ENCODE assay signal across 16 cellular contexts in the genomic region with DNA sequence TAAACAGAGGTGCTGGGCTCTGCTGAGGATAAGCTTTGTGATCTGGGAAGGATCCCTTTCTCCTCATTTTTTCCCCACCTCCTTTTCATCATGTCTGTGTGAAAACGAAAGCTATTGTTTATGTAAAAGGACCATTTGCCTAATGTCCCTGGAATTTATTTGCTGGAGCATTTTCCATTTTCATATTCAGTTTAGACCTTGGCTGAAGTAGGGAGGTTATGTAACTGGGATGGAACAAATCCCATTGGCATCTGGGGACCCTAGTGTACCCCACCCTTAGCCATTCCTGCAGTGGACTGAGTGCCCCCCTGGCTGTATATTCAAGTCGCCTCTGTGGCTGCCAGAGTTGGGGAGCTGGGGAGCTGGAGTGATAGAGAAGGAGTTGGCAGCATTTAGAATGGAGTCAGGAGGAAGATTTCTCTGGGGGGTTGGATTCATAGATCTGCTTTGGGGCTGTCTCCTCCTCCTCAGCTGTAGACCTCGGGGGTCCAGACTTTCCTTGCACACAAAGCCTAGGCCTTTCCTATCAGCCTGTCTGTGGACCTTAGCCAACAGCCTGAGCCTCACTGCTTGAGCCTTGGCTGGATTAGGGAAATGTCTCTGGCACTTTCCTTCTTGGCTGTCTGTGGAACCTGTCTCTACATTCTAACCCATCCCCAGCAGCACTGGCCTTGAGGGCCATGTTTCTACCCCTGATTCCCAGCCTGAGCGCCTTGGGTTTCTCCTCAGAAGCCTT.
DNase-seq lines count a peak whose midpoint lies in the region; ATAC-seq and TF ChIP-seq lines count a peak whose summit lies in the region.
"Had no signal": no experiment of that assay in that cellular context is flagged by ENCODE, and none has a peak within 500 bp of the region (broad histone marks: within the 10 kb centered on the region; RNA-seq: fewer than 3 reads in every experiment).

No MANE protein-coding gene starts in this region.

- no peaks in the 10 kb centered on the region for H3K27me3 ChIP-seq in adrenal gland
- no peaks in the 10 kb centered on the region for H3K27me3 ChIP-seq in muscle layer of colon (ENCODE audit: control insufficient read depth in 1 of 2, insufficient read depth in 2 of 2, low read length in 2 of 2)
- no peaks in the 10 kb centered on the region for H3K27me3 ChIP-seq in tibial artery

- TF ChIP-seq CTCF in adrenal gland (IDR thresholded peaks at IDR 0.05) (no peak), tibial artery (IDR thresholded peaks at IDR 0.05) (no peak), RWPE1 (conservative IDR thresholded peaks at IDR 0.05; ENCODE audit: low read depth) (no peak)

- no peaks in the 10 kb centered on the region for H3K9me3 ChIP-seq in adrenal gland (replicated peaks in 1 of 3)
- H3K9me3 ChIP-seq in muscle layer of colon (ENCODE audit: low read length), result no peaks in the 10 kb centered on the region
- no peaks in the 10 kb centered on the region for H3K9me3 ChIP-seq in tibial artery

- WGBS in adrenal gland, 4 donors, result 52 to 57% (median 54%) methylated on average over 4 of the region's 4 CpGs

- POLR2A ChIA-PET in RWPE1 (lab: Yijun Ruan, JAX; ENCODE audit: low non-redundant PET), result no interaction called here

- no peak for TF ChIP-seq POLR2A in adrenal gland (IDR thresholded peaks at IDR 0.05)

- H3K36me3 ChIP-seq in adrenal gland (replicated peaks in 1 of 2) (no peaks in the 10 kb centered on the region), muscle layer of colon (ENCODE audit: insufficient read depth, low read length) (no peaks in the 10 kb centered on the region), tibial artery (no peaks in the 10 kb centered on the region)

- H3K4me3 ChIP-seq in adrenal gland (no peak overlapping the region), muscle layer of colon (ENCODE audit: low read depth in 1 of 2, low read length in 2 of 2) (no peak overlapping the region), tibial artery (no peak overlapping the region)
- H3K4me3 ChIP-seq: GM12878 had no signal

- no peak for ATAC-seq in HG03354 (IDR thresholded peaks at IDR 0.05; ENCODE audit: poor library complexity, severe bottlenecking, unreplicated experiment)
- ATAC-seq: activated CD8-positive, alpha-beta T cell treated with anti-CD3 and anti-CD28 coated beads, Interleukin-2, amount 10 ng/mL, durations not matched to agents 7 days and 5 days; GM12878 had no signal

- H3K27ac ChIP-seq in adrenal gland, result peak overlapping the region in 4 of 5 donors; percentile 41 to 86 (median 59)
- H3K27ac ChIP-seq in muscle layer of colon (ENCODE audit: low read depth, low read length), result peak overlapping the region; percentile 67
- peak overlapping the region; percentile 90 to 93 for H3K27ac ChIP-seq in tibial artery
- no peak overlapping the region for H3K27ac ChIP-seq in RWPE1
- H3K27ac ChIP-seq: VCaP had no signal

- intact Hi-C loops in adrenal gland (cut with DNase I) (no loop called here), tibial artery (cut with DNase I; ENCODE audit: low total_unique reads) (no loop called here)

- CTCF ChIA-PET in RWPE1 (lab: Yijun Ruan, JAX), result no interaction called here

- DNase-seq in adrenal gland (peak in 2 of 7 donors; percentile 17 to 37), fibroblast of gingiva (ENCODE audit: low read depth) (peak; percentile 2), tibial artery (peak in 1 of 2 donors; percentile 57), middle frontal gyrus (ENCODE audit: extremely low spot score, low spot score) (no peak), DMS53 (lab: John Stamatoyannopoulos, UW) (no peak), RWPE1 (ENCODE audit: low spot score) (no peak)
- DNase-seq: activated CD8-positive, alpha-beta T cell treated with anti-CD3 and anti-CD28 coated beads, Interleukin-2, amount 10 ng/mL, durations not matched to agents 7 days and 5 days; COR-L47; GOT3; NCI-H1694 treated with DMSO at 0.1 percent for 48 hours; NCI-H510A treated with DMSO at 0.1 percent for 48 hours; stimulated activated CD4-positive, alpha-beta T cell treated with anti-CD3 and anti-CD28 coated beads, Interleukin-4, amount 100 ng/mL, for 4 hours had no signal

- H3K4me1 ChIP-seq in adrenal gland (replicated peaks in 1 of 2) (peaks cover 24 to 45% of the 10 kb centered on the region in 2 donors), muscle layer of colon (ENCODE audit: insufficient read depth, low read length) (peaks cover 68% of the 10 kb centered on the region), tibial artery (peaks cover 5 to 97% (median 74%) of the 10 kb centered on the region in 4 donors)

- peak overlapping the region; percentile 3 for H3K9ac ChIP-seq in muscle layer of colon (ENCODE audit: low read length)
